Comparison of ENCODE assay signal across 1 cellular context in genomic region chr4:82373816-82374740, GRCh38.
TF ChIP-seq lines count a peak whose summit lies in the region.

Gene HNRNPD (minus strand): TSS chr4:82373991. CDS start chr4:82373678, 313 bp downstream.

TF ChIP-seq in GM12878, 131 proteins besides CTCF, POLR2A, EP300 and RAD21 (continued from another document and continues in another):
- TF ChIP-seq ELK1 (IDR thresholded peaks at IDR 0.05; ENCODE audit: low read depth, low read length) = peak; percentile 89
- TF ChIP-seq MTA3 (IDR thresholded peaks at IDR 0.05; ENCODE audit: borderline replicate concordance, low read length) = no peak
- TF ChIP-seq E2F8 (IDR thresholded peaks at IDR 0.05; ENCODE audit: low read depth, partially characterized antibody) = peak; percentile 78
- TF ChIP-seq ETV6 (conservative IDR thresholded peaks at IDR 0.05 in 1 of 2, IDR thresholded peaks at IDR 0.05 in 1 of 2; ENCODE audit: borderline replicate concordance in 1 of 2, low read depth in 1 of 2) = no peak; a peak in 2 of 4 replicates
- TF ChIP-seq MAX (IDR thresholded peaks at IDR 0.05; ENCODE audit: low read depth, low read length) = peak; percentile 85
- peak; percentile 72 for TF ChIP-seq SMAD5 (IDR thresholded peaks at IDR 0.05; ENCODE audit: low read depth)
- TF ChIP-seq RUNX3 (IDR thresholded peaks at IDR 0.05; ENCODE audit: low read length) = peak; percentile 55
- TF ChIP-seq ATF2 (IDR thresholded peaks at IDR 0.05; ENCODE audit: low read length) = peak; percentile 65; the same call in 1 of the 2 replicates
- TF ChIP-seq REST (IDR thresholded peaks at IDR 0.05; ENCODE audit: low read depth, low read length) = peak; percentile 52; the same call in 1 of the 2 replicates
- TF ChIP-seq ATF7 (IDR thresholded peaks at IDR 0.05; ENCODE audit: low read depth) = peak; percentile 81
- peak; percentile 91 for TF ChIP-seq CREB1 (IDR thresholded peaks at IDR 0.05; ENCODE audit: low read depth)
- TF ChIP-seq CBFB (IDR thresholded peaks at IDR 0.05; ENCODE audit: low read depth) = peak; percentile 46; the same call in 1 of the 2 replicates
- no peak; the same call in 1 of the 2 replicates for TF ChIP-seq BCLAF1 (IDR thresholded peaks at IDR 0.05)
- TF ChIP-seq RBBP5 (conservative IDR thresholded peaks at IDR 0.05) = no peak
- no peak for TF ChIP-seq PAX5 (IDR thresholded peaks at IDR 0.05; ENCODE audit: borderline replicate concordance, low read depth, low read length)
- TF ChIP-seq ZBTB11 (CRISPR knock-in tag; IDR thresholded peaks at IDR 0.05) = no peak; the same call in 1 of the 2 replicates
- TF ChIP-seq NKRF (conservative IDR thresholded peaks at IDR 0.05) = peak; percentile 91
- peak; percentile 93 for TF ChIP-seq USF1 (IDR thresholded peaks at IDR 0.05; ENCODE audit: borderline replicate concordance, extremely low read length, insufficient read depth, low read depth, low read length)
- TF ChIP-seq SPI1 (IDR thresholded peaks at IDR 0.05; ENCODE audit: borderline replicate concordance, insufficient read depth, low read depth, low read length) = peak; percentile 35; the same call in 1 of the 2 replicates
- TF ChIP-seq TCF7 (IDR thresholded peaks at IDR 0.05; ENCODE audit: borderline replicate concordance) = peak; percentile 65; the same call in 1 of the 2 replicates
- peak; percentile 96 for TF ChIP-seq MLLT1 (IDR thresholded peaks at IDR 0.05)
- peak; percentile 60 for TF ChIP-seq MEF2B (IDR thresholded peaks at IDR 0.05; ENCODE audit: partially characterized antibody, poor library complexity, severe bottlenecking)
- no peak for TF ChIP-seq HDAC2 (IDR thresholded peaks at IDR 0.05)
- no peak for TF ChIP-seq CHD4 (IDR thresholded peaks at IDR 0.05)
- TF ChIP-seq TCF12 (IDR thresholded peaks at IDR 0.05; ENCODE audit: low read depth, low read length) = peak; percentile 74
- TF ChIP-seq E2F4 (IDR thresholded peaks at IDR 0.05; ENCODE audit: low read depth, low read length) = peak; percentile 67
- TF ChIP-seq RAD51 (IDR thresholded peaks at IDR 0.05) = peak; percentile 99
- peak; percentile 70; the same call in 1 of the 2 replicates for TF ChIP-seq BACH1 (IDR thresholded peaks at IDR 0.05; ENCODE audit: borderline replicate concordance)
- TF ChIP-seq NR2F1 (conservative IDR thresholded peaks at IDR 0.05) = peak; percentile 60
- peak; percentile 44 to 62; a peak in 2 of 4 replicates for TF ChIP-seq SRF (IDR thresholded peaks at IDR 0.05; ENCODE audit: low read depth in 2 of 2, low read length in 2 of 2)
- TF ChIP-seq ASH2L (IDR thresholded peaks at IDR 0.05; ENCODE audit: borderline replicate concordance, low read depth) = no peak; the same call in 1 of the 2 replicates
- peak; percentile 76 for TF ChIP-seq NR2C1 (IDR thresholded peaks at IDR 0.05)
- peak; percentile 29 for TF ChIP-seq KLF5 (IDR thresholded peaks at IDR 0.05; ENCODE audit: partially characterized antibody)
- TF ChIP-seq IKZF2 (IDR thresholded peaks at IDR 0.05) = peak; percentile 93
